ENCODE assay signal across 8 cellular contexts in the genomic region with DNA sequence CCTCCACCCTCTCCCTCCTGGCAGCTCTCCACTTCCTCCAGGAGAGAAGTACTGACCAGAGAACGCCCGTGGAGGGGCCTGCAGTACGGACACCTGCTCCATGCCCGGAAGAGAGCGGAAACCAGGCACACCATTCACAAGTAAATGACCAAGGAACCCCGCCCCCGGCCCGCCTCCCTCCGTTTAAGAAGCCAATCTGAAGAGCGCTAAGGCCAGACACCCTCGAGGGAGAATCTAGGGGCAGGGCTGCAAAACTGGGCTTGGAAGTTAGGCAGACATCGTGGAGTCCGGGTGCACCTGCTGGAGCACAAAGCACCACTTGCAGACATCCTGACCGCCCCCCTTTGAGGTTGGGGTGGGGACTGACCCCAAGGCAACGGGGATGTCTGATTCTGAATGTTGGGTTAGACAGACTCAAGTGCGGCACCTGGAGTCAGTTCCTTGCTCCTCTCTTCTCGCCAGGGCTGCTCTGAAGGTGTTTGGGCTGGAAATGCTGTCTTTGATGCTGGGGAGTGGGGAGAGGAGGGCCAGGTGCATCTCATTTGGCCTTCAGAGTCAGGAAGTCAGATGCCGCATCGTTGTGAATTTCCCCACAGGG.
DNase-seq lines count a peak whose midpoint lies in the region; ATAC-seq and TF ChIP-seq lines count a peak whose summit lies in the region.

No MANE protein-coding gene starts in this region.

- peaks cover 29% of the 10 kb centered on the region for H3K36me3 ChIP-seq in brain microvascular endothelial cell (replicated peaks)

- H3K27ac ChIP-seq in brain microvascular endothelial cell = peak overlapping the region; percentile 51

- no peaks in the 10 kb centered on the region for H3K27me3 ChIP-seq in brain microvascular endothelial cell (replicated peaks)

- in situ Hi-C loops in brain microvascular endothelial cell (cut with HindIII; ENCODE audit: low pct_ligation_motif_present, low sequenced_read_pairs) = no loop called here

- H3K4me3 ChIP-seq in brain microvascular endothelial cell (ENCODE audit: low read depth, low read length) = peak overlapping the region; percentile 88

- peak; percentile 30; the same call in 2 of the 3 replicates for TF ChIP-seq CTCF in GM12872 (IDR thresholded peaks at IDR 0.05; ENCODE audit: insufficient read depth, low read depth, low read length)
- TF ChIP-seq CTCF in brain microvascular endothelial cell (IDR thresholded peaks at IDR 0.05; ENCODE audit: low read depth, low read length, missing control alignments) = no peak

- peak; percentile 31 for ATAC-seq in HG02852 (IDR thresholded peaks at IDR 0.05; ENCODE audit: unreplicated experiment)

- DNase-seq in NCI-H2107 treated with DMSO at 0.1 percent for 48 hours (lab: John Stamatoyannopoulos, UW; ENCODE audit: unreplicated experiment) (peak; percentile 93), UCSD-AML1 (lab: John Stamatoyannopoulos, UW; ENCODE audit: unreplicated experiment) (peak; percentile 85), brain microvascular endothelial cell (peak; percentile 58), iPS-NIHi7 (ENCODE audit: extremely low spot score) (peak; percentile 92), cortex of kidney (lab: John Stamatoyannopoulos, UW) (no peak)
- peak; percentile 75 for DNase-seq in stimulated activated CD4-positive, alpha-beta T cell treated with anti-CD3 and anti-CD28 coated beads, Interleukin-12 subunit alpha, Interleukin-12 subunit beta, amount 100 ng/mL, for 4 hours
